Comparison of ENCODE assay signal across 7 cellular contexts in genomic region chr1:116593401-116593800, GRCh38. TPM values are rescaled to one million over a fixed set of nuclear protein-coding genes. Genes with fewer than 3 reads are reported as not detected.
DNase-seq lines count a peak whose midpoint lies in the region; ATAC-seq and TF ChIP-seq lines count a peak whose summit lies in the region.
"Not testable (repeated sequence)": the region's sequence is repeated elsewhere in the genome, so short reads cannot be mapped to it uniquely, and the experiment has no call there.

No MANE protein-coding gene starts in this region.

- H3K4me3 Mint-ChIP-seq in brain, mesothelial cell of epicardium: not testable (repeated sequence)
- peak overlapping the region in 1 of 2 donors; percentile 48 for H3K4me3 Mint-ChIP-seq in stimulated activated naive B cell treated with anti-CD40 and anti-IgM and Interleukin-4, amounts not matched to agents 10 μg/mL and 1 μg/mL and 100 μg/mL, for 72 hours

- H3K4me1 Mint-ChIP-seq in brain (peaks cover 67% of the 10 kb centered on the region), mesothelial cell of epicardium (peaks cover 23% of the 10 kb centered on the region)
- H3K4me1 Mint-ChIP-seq in stimulated activated naive B cell treated with anti-CD40 and anti-IgM and Interleukin-4, amounts not matched to agents 10 μg/mL and 1 μg/mL and 100 μg/mL, for 72 hours: peaks cover 56 to 78% of the 10 kb centered on the region in 2 donors

- TF ChIP-seq CTCF in brain (conservative IDR thresholded peaks at IDR 0.05); heart right ventricle (IDR thresholded peaks at IDR 0.05); left ventricle myocardium inferior (IDR thresholded peaks at IDR 0.05; ENCODE audit: borderline replicate concordance); right atrium auricular region (IDR thresholded peaks at IDR 0.05); mesothelial cell of epicardium (IDR thresholded peaks at IDR 0.05; ENCODE audit: unreplicated experiment): not testable (repeated sequence)

- ATAC-seq in Right ventricle myocardium superior (ENCODE audit: poor library complexity) (peak; percentile 89), heart right ventricle (peak; percentile 79 to 95 (median 86))
- ATAC-seq in stimulated activated naive B cell treated with anti-CD40 and anti-IgM and Interleukin-4, amounts not matched to agents 10 μg/mL and 1 μg/mL and 100 μg/mL, for 72 hours (replicated peaks): peak in 1 of 2 donors; percentile 23

- 48 to 67% methylated on average over 4 of the region's 5 CpGs for WGBS in heart right ventricle, 2 donors

- not testable (repeated sequence) for H3K36me3 ChIP-seq in heart right ventricle, left ventricle myocardium inferior, right atrium auricular region

- peak overlapping the region in 8 of 10 donors; percentile 27 to 72 (median 62) for H3K27ac ChIP-seq in heart right ventricle
- peak overlapping the region; percentile 84 for H3K27ac ChIP-seq in left ventricle myocardium inferior (replicated peaks)
- peak overlapping the region; percentile 60 to 74 for H3K27ac ChIP-seq in right atrium auricular region

- not testable (repeated sequence) for H3K27me3 Mint-ChIP-seq in brain; mesothelial cell of epicardium (ENCODE audit: low read depth); stimulated activated naive B cell treated with anti-CD40 and anti-IgM and Interleukin-4, amounts not matched to agents 10 μg/mL and 1 μg/mL and 100 μg/mL, for 72 hours

- not testable (repeated sequence) for H3K9me3 Mint-ChIP-seq in brain; mesothelial cell of epicardium; stimulated activated naive B cell treated with anti-CD40 and anti-IgM and Interleukin-4, amounts not matched to agents 10 μg/mL and 1 μg/mL and 100 μg/mL, for 72 hours

- DNase-seq in Right ventricle myocardium superior; right atrium auricular region (ENCODE audit: low spot score); mesothelial cell of epicardium (ENCODE audit: low spot score in 2 of 2, unreplicated experiment in 2 of 2); stimulated activated naive B cell treated with anti-CD40 and anti-IgM and Interleukin-4, amounts not matched to agents 10 μg/mL and 1 μg/mL and 100 μg/mL, for 72 hours: not testable (repeated sequence)
- DNase-seq in heart right ventricle: peak in 1 of 2 donors; percentile 27
- DNase-seq in left ventricle myocardium inferior: peak; percentile 32

- H3K4me1 ChIP-seq in heart right ventricle (peaks cover 0 to 24% (median 7%) of the 10 kb centered on the region in 9 donors), left ventricle myocardium inferior (peaks cover 23% of the 10 kb centered on the region)
- not testable (repeated sequence) for H3K4me1 ChIP-seq in right atrium auricular region

- H3K27ac Mint-ChIP-seq in brain (peak overlapping the region in 4 of 5 experiments; percentile 68 to 92 (median 84)), mesothelial cell of epicardium (peak overlapping the region; percentile 28)
- H3K27ac Mint-ChIP-seq in stimulated activated naive B cell treated with anti-CD40 and anti-IgM and Interleukin-4, amounts not matched to agents 10 μg/mL and 1 μg/mL and 100 μg/mL, for 72 hours: peak overlapping the region; percentile 65

- H3K27me3 ChIP-seq in heart right ventricle; left ventricle myocardium inferior (ENCODE audit: low read depth); right atrium auricular region: not testable (repeated sequence)

- H3K4me3 ChIP-seq in heart right ventricle, right atrium auricular region: not testable (repeated sequence)
- H3K4me3 ChIP-seq in left ventricle myocardium inferior: peak overlapping the region; percentile 23

- not testable (repeated sequence) for H3K36me3 Mint-ChIP-seq in brain, mesothelial cell of epicardium
- H3K36me3 Mint-ChIP-seq in stimulated activated naive B cell treated with anti-CD40 and anti-IgM and Interleukin-4, amounts not matched to agents 10 μg/mL and 1 μg/mL and 100 μg/mL, for 72 hours: peaks cover 27 to 41% of the 10 kb centered on the region in 2 donors

- not testable (repeated sequence) for H3K9me3 ChIP-seq in heart right ventricle; left ventricle myocardium inferior (replicated peaks); right atrium auricular region

- intact Hi-C loops in Right ventricle myocardium superior (cut with DNase I); heart right ventricle (cut with DNase I); left ventricle myocardium inferior (cut with micrococcal nuclease): not testable (repeated sequence)

RNA-seq across cellular contexts. Expression of gene CD58, which starts 22.6 kb away (rescaled TPM):
- 1.1 TPM for polyA plus RNA-seq in brain (ENCODE audit: insufficient read depth, low read depth, low replicate concordance)
- total RNA-seq in Right ventricle myocardium superior: 31.3 TPM
- total RNA-seq in heart right ventricle: 10 to 100 TPM; 17.2 to 41.1 (median 26.5) TPM
- 10 to 100 TPM; 32.8 to 44.3 TPM for polyA plus RNA-seq in heart right ventricle
- 32.2 TPM for total RNA-seq in left ventricle myocardium inferior
- total RNA-seq in right atrium auricular region: 10 to 100 TPM; 26.4 to 27.4 TPM
- total RNA-seq in mesothelial cell of epicardium: 6.6 to 8.0 TPM (median 7.6 TPM) in 3 replicates

Comparison
In these comparisons a context has a peak if more than half of its experiments do, and no peak if none do; other contexts are left out.
1. H3K27ac Mint-ChIP-seq: peak in every context shown above with its lines; median percentile 84 in brain; 65 in stimulated activated naive B cell treated with anti-CD40 and anti-IgM and Interleukin-4, amounts not matched to agents 10 μg/mL and 1 μg/mL and 100 μg/mL, for 72 hours; 28 in mesothelial cell of epicardium.